1 cellular context compared by ENCODE assay signal in genomic region chr13:41533676-41534075, GRCh38.
TF ChIP-seq lines count a peak whose summit lies in the region.

No MANE protein-coding gene starts in this region.

TF ChIP-seq in K562, 482 proteins besides CTCF, POLR2A, EP300 and RAD21:
- TF ChIP-seq SRSF1 (IDR thresholded peaks at IDR 0.05; ENCODE audit: low read depth, low read length) (no peak), FUS (optimal IDR thresholded peaks at IDR 0.05; ENCODE audit: low read depth, low read length) (no peak), POLR3A (IDR thresholded peaks at IDR 0.05; ENCODE audit: borderline replicate concordance, extremely low read depth, insufficient read depth, insufficient read length) (no peak), HDAC2 (IDR thresholded peaks at IDR 0.05) (no peak), RHOXF2B (CRISPR knock-in tag; conservative IDR thresholded peaks at IDR 0.05) (no peak), CHAMP1 (IDR thresholded peaks at IDR 0.05) (no peak), TFAM (CRISPR knock-in tag; conservative IDR thresholded peaks at IDR 0.05) (no peak), FOXM1 (IDR thresholded peaks at IDR 0.05; ENCODE audit: low read depth) (no peak), FOXM1 (CRISPR knock-in tag; IDR thresholded peaks at IDR 0.05; ENCODE audit: low read depth) (no peak), EP400 (IDR thresholded peaks at IDR 0.05) (no peak), TEAD1 (CRISPR knock-in tag; IDR thresholded peaks at IDR 0.05) (no peak), SMAD2 (IDR thresholded peaks at IDR 0.05; ENCODE audit: low read depth, low read length) (no peak), ZNF134 (CRISPR knock-in tag; conservative IDR thresholded peaks at IDR 0.05) (no peak), C11orf30 (IDR thresholded peaks at IDR 0.05; ENCODE audit: low read depth) (no peak), ARHGAP35 (IDR thresholded peaks at IDR 0.05; ENCODE audit: partially characterized antibody) (no peak), ZBTB9 (CRISPR knock-in tag; IDR thresholded peaks at IDR 0.05) (no peak), SNIP1 (IDR thresholded peaks at IDR 0.05; ENCODE audit: low read depth) (no peak), KLF6 (CRISPR knock-in tag; IDR thresholded peaks at IDR 0.05; ENCODE audit: borderline replicate concordance) (no peak)
- TF ChIP-seq, protein P1, sequence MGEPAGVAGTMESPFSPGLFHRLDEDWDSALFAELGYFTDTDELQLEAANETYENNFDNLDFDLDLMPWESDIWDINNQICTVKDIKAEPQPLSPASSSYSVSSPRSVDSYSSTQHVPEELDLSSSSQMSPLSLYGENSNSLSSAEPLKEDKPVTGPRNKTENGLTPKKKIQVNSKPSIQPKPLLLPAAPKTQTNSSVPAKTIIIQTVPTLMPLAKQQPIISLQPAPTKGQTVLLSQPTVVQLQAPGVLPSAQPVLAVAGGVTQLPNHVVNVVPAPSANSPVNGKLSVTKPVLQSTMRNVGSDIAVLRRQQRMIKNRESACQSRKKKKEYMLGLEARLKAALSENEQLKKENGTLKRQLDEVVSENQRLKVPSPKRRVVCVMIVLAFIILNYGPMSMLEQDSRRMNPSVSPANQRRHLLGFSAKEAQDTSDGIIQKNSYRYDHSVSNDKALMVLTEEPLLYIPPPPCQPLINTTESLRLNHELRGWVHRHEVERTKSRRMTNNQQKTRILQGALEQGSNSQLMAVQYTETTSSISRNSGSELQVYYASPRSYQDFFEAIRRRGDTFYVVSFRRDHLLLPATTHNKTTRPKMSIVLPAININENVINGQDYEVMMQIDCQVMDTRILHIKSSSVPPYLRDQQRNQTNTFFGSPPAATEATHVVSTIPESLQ (CRISPR knock-in tag; IDR thresholded peaks at IDR 0.05), result no peak
